ENCODE assay signal across 8 cellular contexts in genomic region chr10:70558871-70559810, GRCh38. TPM values are rescaled to one million over a fixed set of nuclear protein-coding genes. Genes with fewer than 3 reads are reported as not detected.
A peak's percentile ranks its signal among the peaks of the same experiment; 100 is the strongest.
DNase-seq lines count a peak whose midpoint lies in the region; ATAC-seq and TF ChIP-seq lines count a peak whose summit lies in the region.

No MANE protein-coding gene starts in this region.

- H2AFZ ChIP-seq in PC-9: no peak overlapping the region

- TF ChIP-seq CTCF in PC-9 (conservative IDR thresholded peaks at IDR 0.05): peak; percentile 66
- TF ChIP-seq CTCF in glutamatergic neuron (IDR thresholded peaks at IDR 0.05; ENCODE audit: partially characterized antibody, unreplicated experiment): peak; percentile 55

- no peaks in the 10 kb centered on the region for H3K27me3 Mint-ChIP-seq in activated T-helper 17 cell treated with anti-CD3 and anti-CD28 coated beads, Interleukin-2, amount 50 U/mL, for 72 hours
- H3K27me3 Mint-ChIP-seq in glutamatergic neuron (ENCODE audit: unreplicated experiment): peaks cover 10% of the 10 kb centered on the region

- intact Hi-C loops in PC-9 (cut with micrococcal nuclease; ENCODE audit: unreplicated experiment): loop anchor here (1.0 to 10.0 kb wide), 2 partner anchors 200 to 726 kb away; no protein-coding TSS in a partner anchor

- no peak overlapping the region for H3K4me3 ChIP-seq in PC-9

- H3K4me2 ChIP-seq in PC-9: no peak overlapping the region

- peaks cover 4% of the 10 kb centered on the region; the same call in 1 of the 2 replicates for H3F3A ChIP-seq in PC-9 (ENCODE audit: insufficient read depth, low read depth)

- H4K20me1 ChIP-seq in PC-9 (ENCODE audit: insufficient read depth): no peaks in the 10 kb centered on the region

- H3K36me3 ChIP-seq in PC-9 (ENCODE audit: low read depth): no peaks in the 10 kb centered on the region

- no peaks in the 10 kb centered on the region for H3K36me3 Mint-ChIP-seq in activated T-helper 17 cell treated with anti-CD3 and anti-CD28 coated beads, Interleukin-2, amount 50 U/mL, for 72 hours (ENCODE audit: low read depth)
- H3K36me3 Mint-ChIP-seq in glutamatergic neuron (ENCODE audit: unreplicated experiment): no peaks in the 10 kb centered on the region

- POLR2A ChIA-PET in PC-9 (lab: Charles Lee; ENCODE audit: unreplicated experiment): no interaction called here

- H3K27ac Mint-ChIP-seq in activated T-helper 17 cell treated with anti-CD3 and anti-CD28 coated beads, Interleukin-2, amount 50 U/mL, for 72 hours: peak overlapping the region; percentile 58
- H3K27ac Mint-ChIP-seq in glutamatergic neuron (ENCODE audit: unreplicated experiment): no peak overlapping the region

- H3K4me1 ChIP-seq in PC-9 (replicated peaks; ENCODE audit: insufficient read depth): no peaks in the 10 kb centered on the region

- peak; percentile 73 for ATAC-seq in HG02759 (IDR thresholded peaks at IDR 0.05; ENCODE audit: unreplicated experiment)
- ATAC-seq in activated T-helper 17 cell treated with anti-CD3 and anti-CD28 coated beads, Interleukin-2, amount 50 U/mL, for 72 hours (replicated peaks): peak; percentile 92

- H3K27ac ChIP-seq in PC-9: no peak overlapping the region

- no TSS peak for BruUV-seq in PC-9 (replicated peaks; lab: Mats Ljungman, UMichigan)

- CTCF ChIA-PET in PC-9 (lab: Charles Lee): no interaction called here

- H3K9me2 ChIP-seq in PC-9 (ENCODE audit: insufficient read depth): no peaks in the 10 kb centered on the region

- peak; percentile 45 for DNase-seq in GDM1 (lab: John Stamatoyannopoulos, UW)
- peak in 1 of 2 experiments; percentile 53 for DNase-seq in PC-9
- DNase-seq in glutamatergic neuron: peak; percentile 65
- peak; percentile 43 for DNase-seq in renal cortical epithelial cell (ENCODE audit: low read depth)
- DNase-seq in DMS114 treated with DMSO at 0.1 percent for 48 hours (lab: John Stamatoyannopoulos, UW; ENCODE audit: unreplicated experiment): no peak
- DNase-seq in NCI-H187 treated with DMSO at 0.1 percent for 48 hours (lab: John Stamatoyannopoulos, UW): no peak

- H3K79me2 ChIP-seq in PC-9 (ENCODE audit: low read depth): no peaks in the 10 kb centered on the region

- H3K9me3 ChIP-seq in PC-9 (ENCODE audit: insufficient read depth, low read depth): no peaks in the 10 kb centered on the region

- H3K9me3 Mint-ChIP-seq in activated T-helper 17 cell treated with anti-CD3 and anti-CD28 coated beads, Interleukin-2, amount 50 U/mL, for 72 hours: no peaks in the 10 kb centered on the region
- peaks cover 6% of the 10 kb centered on the region for H3K9me3 Mint-ChIP-seq in glutamatergic neuron (ENCODE audit: unreplicated experiment)

- H3K4me1 Mint-ChIP-seq in activated T-helper 17 cell treated with anti-CD3 and anti-CD28 coated beads, Interleukin-2, amount 50 U/mL, for 72 hours: peaks cover 11% of the 10 kb centered on the region
- peaks cover 21% of the 10 kb centered on the region for H3K4me1 Mint-ChIP-seq in glutamatergic neuron (ENCODE audit: low read depth, unreplicated experiment)

- no peaks in the 10 kb centered on the region for H3K27me3 ChIP-seq in PC-9 (ENCODE audit: insufficient read depth, low read depth)

- H3K4me3 Mint-ChIP-seq in activated T-helper 17 cell treated with anti-CD3 and anti-CD28 coated beads, Interleukin-2, amount 50 U/mL, for 72 hours: peak overlapping the region; percentile 68
- no peak overlapping the region for H3K4me3 Mint-ChIP-seq in glutamatergic neuron (ENCODE audit: unreplicated experiment)

RNA-seq across cellular contexts. Expression of gene PRF1, which starts 43.4 kb away (rescaled TPM):
- not detected in 2 replicates for total RNA-seq in PC-9 (2021)
- 10 to 100 TPM; 22.5 to 28.5 TPM for total RNA-seq in activated T-helper 17 cell treated with anti-CD3 and anti-CD28 coated beads, Interleukin-2, amount 50 U/mL, for 72 hours
- total RNA-seq in glutamatergic neuron (ENCODE audit: unreplicated experiment): 2.6 TPM
- total RNA-seq in renal cortical epithelial cell: not detected in 2 replicates

Comparison
In these comparisons a context has a peak if more than half of its experiments do, and no peak if none do; other contexts are left out.
1. DNase-seq: peak in GDM1 (single experiment), glutamatergic neuron (single experiment) and renal cortical epithelial cell (single experiment); none in DMS114 treated with DMSO at 0.1 percent for 48 hours (single experiment) and NCI-H187 treated with DMSO at 0.1 percent for 48 hours (single experiment).